ENCODE assay signal across 1 cellular context in genomic region chr19:16595097-16595496, GRCh38.
TF ChIP-seq lines count a peak whose summit lies in the region.

No MANE protein-coding gene starts in this region.

TF ChIP-seq in WTC11, 78 proteins besides CTCF, POLR2A, EP300 and RAD21 (continued from another document):
- TF ChIP-seq ZNF425 (CRISPR knock-in tag; conservative IDR thresholded peaks at IDR 0.05), result no peak
